9 cellular contexts compared by ENCODE assay signal in the genomic region with DNA sequence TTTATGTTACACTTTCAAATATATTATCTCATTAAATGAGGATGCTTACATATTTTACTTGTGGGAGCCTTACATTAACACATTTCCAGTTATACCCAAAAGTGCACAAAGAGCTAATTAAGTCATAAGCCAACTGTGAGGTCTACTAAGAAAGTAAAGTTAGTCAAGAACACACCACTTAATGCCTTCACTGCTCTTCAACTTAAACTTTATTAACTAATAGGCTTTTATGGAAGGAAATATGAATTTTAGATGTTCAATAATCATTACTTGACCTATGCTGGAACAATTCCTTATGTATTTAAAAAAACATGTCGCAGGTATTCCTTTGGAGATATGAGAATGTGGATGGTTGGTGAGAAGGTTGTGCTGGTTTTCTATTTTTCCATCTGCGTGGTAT. TPM values are rescaled to one million over a fixed set of nuclear protein-coding genes. Genes with fewer than 3 reads are reported as not detected.
A peak's percentile ranks its signal among the peaks of the same experiment; 100 is the strongest.
DNase-seq lines count a peak whose midpoint lies in the region; ATAC-seq, FAIRE-seq and TF ChIP-seq lines count a peak whose summit lies in the region.
"Had no signal": no experiment of that assay in that cellular context is flagged by ENCODE, and none has a peak within 500 bp of the region (broad histone marks: within the 10 kb centered on the region; RNA-seq: fewer than 3 reads in every experiment).

No MANE protein-coding gene starts in this region.

- in situ Hi-C loops in mammary epithelial cell (cut with MboI; ENCODE audit: low sequenced_read_pairs in 2 of 2), result no loop called here

- no peak for FAIRE-seq in kidney (lab: Jason Lieb, UNC)

- H3K27ac ChIP-seq in mammary epithelial cell (ENCODE audit: insufficient read depth, low read depth, low read length), result no peak overlapping the region
- peak overlapping the region; percentile 85 to 92 (median 90) for H3K27ac ChIP-seq in upper lobe of left lung
- H3K27ac ChIP-seq in kidney (ENCODE audit: low read depth in 2 of 2, low read length in 2 of 2), result no peak overlapping the region

- H3K27me3 Mint-ChIP-seq in MCF 10A (ENCODE audit: insufficient read depth, unreplicated experiment), result no peaks in the 10 kb centered on the region
- H3K27me3 Mint-ChIP-seq in activated T-helper 1 cell treated with anti-CD3 and anti-CD28 coated beads, Interleukin-12 subunit alpha, Interleukin-12 subunit beta, Interleukin-2, Interleukin-4 antibody, amounts not matched to agents 30 ng/mL and 10 ng/mL and 1 ng/mL, durations not matched to agents 14 hours and 24 hours and 36 hours (ENCODE audit: insufficient read depth), result no peaks in the 10 kb centered on the region
- H3K27me3 Mint-ChIP-seq in memory B cell, result no peaks in the 10 kb centered on the region

- TF ChIP-seq CTCF in MCF 10A (IDR thresholded peaks at IDR 0.05; ENCODE audit: unreplicated experiment) (no peak), mammary epithelial cell (conservative IDR thresholded peaks at IDR 0.05 in 1 of 2, IDR thresholded peaks at IDR 0.05 in 1 of 2; ENCODE audit: extremely low read depth in 1 of 2, insufficient read depth in 1 of 2, low read depth in 1 of 2, low read length in 2 of 2) (no peak), upper lobe of left lung (IDR thresholded peaks at IDR 0.05) (no peak), kidney (IDR thresholded peaks at IDR 0.05; ENCODE audit: borderline replicate concordance, extremely low read depth, insufficient read depth) (no peak)

- H3K27me3 ChIP-seq in mammary epithelial cell (ENCODE audit: insufficient read depth, low read length) (peaks cover 24% of the 10 kb centered on the region), upper lobe of left lung (no peaks in the 10 kb centered on the region)

- H3K36me3 Mint-ChIP-seq in MCF 10A (ENCODE audit: insufficient read depth, unreplicated experiment), result no peaks in the 10 kb centered on the region
- peaks cover 50% of the 10 kb centered on the region for H3K36me3 Mint-ChIP-seq in activated T-helper 1 cell treated with anti-CD3 and anti-CD28 coated beads, Interleukin-12 subunit alpha, Interleukin-12 subunit beta, Interleukin-2, Interleukin-4 antibody, amounts not matched to agents 30 ng/mL and 10 ng/mL and 1 ng/mL, durations not matched to agents 14 hours and 24 hours and 36 hours (ENCODE audit: low read depth)
- peaks cover 8% of the 10 kb centered on the region for H3K36me3 Mint-ChIP-seq in memory B cell

- ATAC-seq in memory B cell (ENCODE audit: low read depth) (no peak), upper lobe of left lung (ENCODE audit: low FRiP score in 2 of 2) (no peak)

- TF ChIP-seq POLR2A in upper lobe of left lung (IDR thresholded peaks at IDR 0.05), result no peak

- CTCF ChIA-PET in MCF 10A (lab: Yijun Ruan, JAX) (interaction anchor here (0.6 to 1.5 kb wide), 4 partner anchors 70 to 382 kb away, joined by 3 to 4 read pairs (median 3); no protein-coding TSS in a partner anchor), mammary epithelial cell (lab: Charles Lee; ENCODE audit: low non-redundant PET) (no interaction called here)

- H3K4me3 ChIP-seq in mammary epithelial cell (replicated peaks in 1 of 3; ENCODE audit: insufficient read depth in 1 of 3, low read depth in 2 of 3, low read length in 3 of 3), result no peak overlapping the region
- peak overlapping the region in 3 of 4 donors; percentile 55 to 70 (median 70) for H3K4me3 ChIP-seq in upper lobe of left lung
- no peak overlapping the region for H3K4me3 ChIP-seq in kidney (ENCODE audit: low read length in 2 of 2)

- H3K4me2 ChIP-seq in mammary epithelial cell (ENCODE audit: insufficient read depth, low read depth, low read length), result no peak overlapping the region

- H4K20me1 ChIP-seq in mammary epithelial cell (ENCODE audit: insufficient read depth, low read length), result no peaks in the 10 kb centered on the region

- H3K36me3 ChIP-seq in mammary epithelial cell (ENCODE audit: insufficient read depth, low read length) (no peaks in the 10 kb centered on the region), upper lobe of left lung (no peaks in the 10 kb centered on the region), kidney (ENCODE audit: control insufficient read depth in 1 of 2, insufficient read depth in 2 of 2, low read length in 2 of 2) (no peaks in the 10 kb centered on the region)

- POLR2A ChIA-PET in MCF 10A (lab: Yijun Ruan, JAX), result interaction anchor here (1.0 to 1.3 kb wide), 3 partner anchors 10 to 378 kb away, joined by 3 to 4 read pairs (median 3); no protein-coding TSS in a partner anchor

- peaks cover 7% of the 10 kb centered on the region for H3K9me3 Mint-ChIP-seq in MCF 10A (ENCODE audit: unreplicated experiment)
- peaks cover 7% of the 10 kb centered on the region for H3K9me3 Mint-ChIP-seq in activated T-helper 1 cell treated with anti-CD3 and anti-CD28 coated beads, Interleukin-12 subunit alpha, Interleukin-12 subunit beta, Interleukin-2, Interleukin-4 antibody, amounts not matched to agents 30 ng/mL and 10 ng/mL and 1 ng/mL, durations not matched to agents 14 hours and 24 hours and 36 hours
- H3K9me3 Mint-ChIP-seq in memory B cell, result no peaks in the 10 kb centered on the region

- no peak overlapping the region for H3K9ac ChIP-seq in mammary epithelial cell (ENCODE audit: insufficient read depth, low read length)
- no peak overlapping the region for H3K9ac ChIP-seq in kidney (ENCODE audit: low read length in 2 of 2)

- WGBS in mammary epithelial cell (ENCODE audit: low coverage, missing lambda C conversion rate), result 96% methylated on average over 2 of the region's 2 CpGs
- 83 to 87% methylated on average over 2 of the region's 2 CpGs for WGBS in upper lobe of left lung, 2 donors

- BruUV-seq in MCF 10A (replicated peaks; lab: Mats Ljungman, UMichigan) (no TSS peak), mammary epithelial cell (replicated peaks; lab: Mats Ljungman, UMichigan) (no TSS peak)

- H3K4me1 ChIP-seq in mammary epithelial cell (ENCODE audit: insufficient read depth, low read length) (peaks cover 16% of the 10 kb centered on the region), upper lobe of left lung (peaks cover 0 to 38% (median 3%) of the 10 kb centered on the region in 4 donors), kidney (ENCODE audit: control insufficient read depth in 1 of 2, insufficient read depth in 1 of 2, low read depth in 1 of 2, low read length in 2 of 2) (peaks cover 0 to 5% of the 10 kb centered on the region in 2 donors)

- H3K4me1 Mint-ChIP-seq in MCF 10A (ENCODE audit: insufficient read depth, unreplicated experiment), result peaks cover 16% of the 10 kb centered on the region
- peaks cover 54% of the 10 kb centered on the region for H3K4me1 Mint-ChIP-seq in activated T-helper 1 cell treated with anti-CD3 and anti-CD28 coated beads, Interleukin-12 subunit alpha, Interleukin-12 subunit beta, Interleukin-2, Interleukin-4 antibody, amounts not matched to agents 30 ng/mL and 10 ng/mL and 1 ng/mL, durations not matched to agents 14 hours and 24 hours and 36 hours (ENCODE audit: low read depth)
- peaks cover 32% of the 10 kb centered on the region for H3K4me1 Mint-ChIP-seq in memory B cell

- no peaks in the 10 kb centered on the region for H3K79me2 ChIP-seq in mammary epithelial cell (ENCODE audit: insufficient read depth, low read length)

- H3K27ac Mint-ChIP-seq in MCF 10A (ENCODE audit: low read depth, unreplicated experiment) (no peak overlapping the region), memory B cell (peak overlapping the region; percentile 99)
- H3K27ac Mint-ChIP-seq in activated T-helper 1 cell treated with anti-CD3 and anti-CD28 coated beads, Interleukin-12 subunit alpha, Interleukin-12 subunit beta, Interleukin-2, Interleukin-4 antibody, amounts not matched to agents 30 ng/mL and 10 ng/mL and 1 ng/mL, durations not matched to agents 14 hours and 24 hours and 36 hours, result peak overlapping the region; percentile 99

- dilution Hi-C loops in mammary epithelial cell (cut with HindIII; ENCODE audit: low sequenced_read_pairs), result no loop called here

- no peaks in the 10 kb centered on the region for H3K9me3 ChIP-seq in mammary epithelial cell (replicated peaks; ENCODE audit: insufficient read depth, low read length)
- no peaks in the 10 kb centered on the region for H3K9me3 ChIP-seq in upper lobe of left lung
- no peaks in the 10 kb centered on the region for H3K9me3 ChIP-seq in kidney (ENCODE audit: control insufficient read depth in 1 of 2, low read length in 2 of 2)

- no peak for TF ChIP-seq EP300 in upper lobe of left lung (IDR thresholded peaks at IDR 0.05)

- DNase-seq in MCF 10A (ENCODE audit: unreplicated experiment), result no peak
- DNase-seq in mammary epithelial cell, result no peak
- DNase-seq in activated T-helper 1 cell treated with anti-CD3 and anti-CD28 coated beads, Interleukin-12 subunit alpha, Interleukin-12 subunit beta, Interleukin-2, Interleukin-4 antibody, amounts not matched to agents 30 ng/mL and 10 ng/mL and 1 ng/mL, durations not matched to agents 14 hours and 24 hours and 36 hours (ENCODE audit: low spot score), result no peak
- no peak for DNase-seq in memory B cell (ENCODE audit: low spot score in 2 of 2)
- no peak for DNase-seq in upper lobe of left lung
- no peak for DNase-seq in HuH-7 (ENCODE audit: low spot score)
- no peak for DNase-seq in kidney
- DNase-seq in COR-L47 (lab: John Stamatoyannopoulos, UW), result no peak
- DNase-seq: NCI-H524 treated with DMSO at 0.1 percent for 48 hours had no signal

- H2AFZ ChIP-seq in mammary epithelial cell (ENCODE audit: low read depth, low read length), result no peak overlapping the region

- intact Hi-C loops in MCF 10A (cut with micrococcal nuclease) (loop anchor here (2.0 to 10.0 kb wide), 3 partner anchors 57 to 277 kb away; no protein-coding TSS in a partner anchor), mammary epithelial cell (cut with micrococcal nuclease) (loop anchor here (5.0 kb wide), 1 partner anchor 277 kb away; no protein-coding TSS in a partner anchor), kidney (cut with DNase I) (no loop called here)
- intact Hi-C loops in activated T-helper 1 cell treated with anti-CD3 and anti-CD28 coated beads, Interleukin-12 subunit alpha, Interleukin-12 subunit beta, Interleukin-2, Interleukin-4 antibody, amounts not matched to agents 30 ng/mL and 10 ng/mL and 1 ng/mL, durations not matched to agents 14 hours and 24 hours and 36 hours (cut with micrococcal nuclease), result loop anchor here (1.0 to 5.0 kb wide), 10 partner anchors 9 to 1971 kb away; partner anchors contain the start of genes CHD1 and FAM174A

- peak overlapping the region; percentile 61 for H3K4me3 Mint-ChIP-seq in MCF 10A (ENCODE audit: unreplicated experiment)
- H3K4me3 Mint-ChIP-seq in activated T-helper 1 cell treated with anti-CD3 and anti-CD28 coated beads, Interleukin-12 subunit alpha, Interleukin-12 subunit beta, Interleukin-2, Interleukin-4 antibody, amounts not matched to agents 30 ng/mL and 10 ng/mL and 1 ng/mL, durations not matched to agents 14 hours and 24 hours and 36 hours, result peak overlapping the region; percentile 96
- H3K4me3 Mint-ChIP-seq in memory B cell, result peak overlapping the region; percentile 91

RNA-seq across cellular contexts. Expression of gene ST8SIA4, which starts 3.4 kb away (rescaled TPM):
- total RNA-seq in MCF 10A (2022) (0.26 and 0.54 TPM in 2 replicates), mammary epithelial cell (under 1 TPM in 1 of 2 donors, not detected in 1; under 0.01 TPM), upper lobe of left lung (10 to 100 TPM in 3 of 6 donors, 1 to 10 TPM in 3; 4.6 to 28.1 (median 11.4) TPM), kidney (11.6 TPM)
- polyA plus RNA-seq in mammary epithelial cell (not detected), kidney (ENCODE audit: insufficient read depth, low read depth, low replicate concordance) (0.69 TPM)
- not detected for polyA minus RNA-seq in mammary epithelial cell
- 63.1 and 65.2 TPM in 2 replicates for total RNA-seq in activated T-helper 1 cell treated with anti-CD3 and anti-CD28 coated beads, Interleukin-12 subunit alpha, Interleukin-12 subunit beta, Interleukin-2, Interleukin-4 antibody, amounts not matched to agents 30 ng/mL and 10 ng/mL and 1 ng/mL, durations not matched to agents 14 hours and 24 hours and 36 hours

Comparison
In these comparisons a context has a peak if more than half of its experiments do, and no peak if none do; other contexts are left out.
1. H3K27ac ChIP-seq: peak in upper lobe of left lung (4 of 4); none in mammary epithelial cell (single experiment) and kidney (0 of 2).
2. H3K4me3 ChIP-seq: peak in upper lobe of left lung (3 of 4); none in mammary epithelial cell (0 of 3) and kidney (0 of 2).
3. Peak in every context shown above with its lines, with median percentiles within 50 percentile points of each other: H3K4me3 Mint-ChIP-seq.